In the genomic region with DNA sequence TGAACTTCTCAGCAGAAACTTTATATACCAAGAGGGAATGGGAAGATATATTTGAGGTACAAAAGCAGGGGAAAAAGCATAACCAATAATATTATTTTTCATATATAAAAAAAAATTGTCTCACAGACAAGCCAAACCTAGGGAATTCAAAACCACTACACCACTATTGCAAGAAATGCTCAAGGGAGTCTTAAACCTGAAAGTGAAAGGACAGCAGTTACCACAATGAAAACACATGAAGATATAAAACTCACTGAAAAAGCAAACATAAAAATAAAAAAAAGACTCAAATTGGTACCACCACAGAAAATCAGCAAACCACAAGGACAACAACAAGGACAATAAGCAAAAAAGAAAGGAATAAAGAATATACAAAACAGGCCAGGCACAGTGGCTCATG, we compare ENCODE assay signal across 22 cellular contexts.
DNase-seq lines count a peak whose midpoint lies in the region; ATAC-seq, FAIRE-seq and TF ChIP-seq lines count a peak whose summit lies in the region.
"Had no signal": no experiment of that assay in that cellular context is flagged by ENCODE, and none has a peak within 500 bp of the region (broad histone marks: within the 10 kb centered on the region; RNA-seq: fewer than 3 reads in every experiment).

No MANE protein-coding gene starts in this region.

- H3K9ac ChIP-seq in DND-41 (ENCODE audit: low read depth, low read length) (no peak overlapping the region), GM12878 (ENCODE audit: control insufficient read depth, insufficient read depth, low read length) (no peak overlapping the region)

- no peaks in the 10 kb centered on the region for H3K27me3 Mint-ChIP-seq in activated CD4-positive, alpha-beta T cell treated with anti-CD3 and anti-CD28 coated beads, Interleukin-2, amount 10 ng/mL, durations not matched to agents 7 days and 5 days
- H3K27me3 Mint-ChIP-seq in activated CD4-positive, alpha-beta T cell treated with anti-CD3 and anti-CD28 coated beads, Interleukin-2, amount 10 ng/mL, durations not matched to agents 24 days and 14 days = no peaks in the 10 kb centered on the region
- H3K27me3 Mint-ChIP-seq: IgD-negative memory B cell had no signal

- intact Hi-C loops in activated CD4-positive, alpha-beta T cell treated with anti-CD3 and anti-CD28 coated beads, Interleukin-2, amount 10 ng/mL, durations not matched to agents 24 days and 14 days (cut with micrococcal nuclease) = no loop called here
- intact Hi-C loops in GM12878 (cut with micrococcal nuclease; ENCODE audit: unreplicated experiment) = no loop called here

- H3K79me2 ChIP-seq in DND-41 (ENCODE audit: insufficient read depth, low read length) (peaks cover 3% of the 10 kb centered on the region; the same call in 1 of the 2 replicates), GM12878 (ENCODE audit: control insufficient read depth, insufficient read depth, low read length) (no peaks in the 10 kb centered on the region)

- TF ChIP-seq EP300 in GM12878 (IDR thresholded peaks at IDR 0.05; ENCODE audit: borderline replicate concordance in 1 of 2, control insufficient read depth in 1 of 2, low read depth in 2 of 2, low read length in 2 of 2) = no peak

- H3K4me1 ChIP-seq in DND-41 (ENCODE audit: insufficient read depth, low read length) = peaks cover 42% of the 10 kb centered on the region
- H3K4me1 ChIP-seq in GM12878 (ENCODE audit: control insufficient read depth, insufficient read depth, low read length) = no peaks in the 10 kb centered on the region

- peaks cover 17% of the 10 kb centered on the region for H3K9me3 Mint-ChIP-seq in activated CD4-positive, alpha-beta T cell treated with anti-CD3 and anti-CD28 coated beads, Interleukin-2, amount 10 ng/mL, durations not matched to agents 7 days and 5 days
- peaks cover 29% of the 10 kb centered on the region for H3K9me3 Mint-ChIP-seq in activated CD4-positive, alpha-beta T cell treated with anti-CD3 and anti-CD28 coated beads, Interleukin-2, amount 10 ng/mL, durations not matched to agents 24 days and 14 days

- SMC1A ChIA-PET in GM12878 (lab: Charles Lee; ENCODE audit: uncharacterized antibody, unreplicated experiment) = no interaction called here

- in situ Hi-C loops in GM12878 (cut with MboI) = no loop called here

- TF ChIP-seq CTCF in DND-41 (IDR thresholded peaks at IDR 0.05; ENCODE audit: borderline replicate concordance, extremely low read depth, low read length, poor library complexity, severe bottlenecking) (no peak), GM12878 (IDR thresholded peaks at IDR 0.05 in 2 of 3, conservative IDR thresholded peaks at IDR 0.05 in 1 of 3; ENCODE audit: control insufficient read depth in 2 of 3, extremely low read depth in 1 of 3, insufficient read depth in 1 of 3, low read depth in 3 of 3, low read length in 3 of 3) (no peak)

- RAD21 ChIA-PET in GM12878 (lab: Charles Lee; ENCODE audit: unreplicated experiment) = no interaction called here

- TF ChIP-seq RAD21 in GM12878 (IDR thresholded peaks at IDR 0.05; ENCODE audit: insufficient read depth, low read depth, low read length) = no peak

- H3K9me3 ChIP-seq in DND-41 (ENCODE audit: insufficient read depth, low read length, severe bottlenecking) = no peaks in the 10 kb centered on the region
- H3K9me3 ChIP-seq in GM12878 (replicated peaks; ENCODE audit: control insufficient read depth, insufficient read depth, low read length) = no peaks in the 10 kb centered on the region; the same call in 2 of the 3 replicates

- TF ChIP-seq POLR2A in GM12878 (IDR thresholded peaks at IDR 0.05; ENCODE audit: low read depth, low read length) = no peak

- H3K36me3 Mint-ChIP-seq in activated CD4-positive, alpha-beta T cell treated with anti-CD3 and anti-CD28 coated beads, Interleukin-2, amount 10 ng/mL, durations not matched to agents 7 days and 5 days (ENCODE audit: low read depth) = peaks cover 14% of the 10 kb centered on the region
- H3K36me3 Mint-ChIP-seq in activated CD4-positive, alpha-beta T cell treated with anti-CD3 and anti-CD28 coated beads, Interleukin-2, amount 10 ng/mL, durations not matched to agents 24 days and 14 days (ENCODE audit: low read depth) = peaks cover 15% of the 10 kb centered on the region

- FAIRE-seq in GM12878 (lab: Jason Lieb, UNC) = no peak
- FAIRE-seq: G401.6, GM12891, GM18507, HTR-8/SVneo had no signal

- DNase-seq in activated CD4-positive, alpha-beta T cell treated with anti-CD3 and anti-CD28 coated beads, Interleukin-2, amount 10 ng/mL, durations not matched to agents 7 days and 5 days = no peak
- no peak for DNase-seq in activated CD4-positive, alpha-beta T cell treated with anti-CD3 and anti-CD28 coated beads, Interleukin-2, amount 10 ng/mL, durations not matched to agents 24 days and 14 days
- DNase-seq in DND-41 (no peak), GM12878 (ENCODE audit: low read depth, low spot score) (no peak), kidney glomerular epithelial cell (lab: John Stamatoyannopoulos, UW) (no peak), NCI-H345 treated with DMSO at 0.1 percent for 48 hours (lab: John Stamatoyannopoulos, UW; ENCODE audit: unreplicated experiment) (no peak)
- peak; percentile 38 for DNase-seq in Jurkat, Clone E6-1 (ENCODE audit: low read depth, low spot score)
- DNase-seq: 8988T; CD8-positive, alpha-beta T cell; DMS79 treated with DMSO at 0.1 percent for 48 hours; NCI-H1092 treated with DMSO at 0.1 percent for 48 hours; NCI-H2081 treated with DMSO at 0.1 percent for 48 hours; NCI-H524; SW 1271 had no signal

- H3K27ac Mint-ChIP-seq in activated CD4-positive, alpha-beta T cell treated with anti-CD3 and anti-CD28 coated beads, Interleukin-2, amount 10 ng/mL, durations not matched to agents 7 days and 5 days = peak overlapping the region; percentile 87
- no peak overlapping the region for H3K27ac Mint-ChIP-seq in activated CD4-positive, alpha-beta T cell treated with anti-CD3 and anti-CD28 coated beads, Interleukin-2, amount 10 ng/mL, durations not matched to agents 24 days and 14 days
- H3K27ac Mint-ChIP-seq: CD8-positive, alpha-beta T cell; IgD-negative memory B cell had no signal

- H4K20me1 ChIP-seq in DND-41 (ENCODE audit: insufficient read depth, low read length) (no peaks in the 10 kb centered on the region), GM12878 (ENCODE audit: control insufficient read depth, insufficient read depth) (no peaks in the 10 kb centered on the region)

- H3K4me2 ChIP-seq in DND-41 (ENCODE audit: insufficient read depth, low read length) = peak overlapping the region; percentile 57; the same call in 1 of the 2 replicates
- no peak overlapping the region for H3K4me2 ChIP-seq in GM12878 (ENCODE audit: control insufficient read depth, insufficient read depth)

- peaks cover 16% of the 10 kb centered on the region for H3K4me1 Mint-ChIP-seq in activated CD4-positive, alpha-beta T cell treated with anti-CD3 and anti-CD28 coated beads, Interleukin-2, amount 10 ng/mL, durations not matched to agents 7 days and 5 days
- H3K4me1 Mint-ChIP-seq in activated CD4-positive, alpha-beta T cell treated with anti-CD3 and anti-CD28 coated beads, Interleukin-2, amount 10 ng/mL, durations not matched to agents 24 days and 14 days = peaks cover 8% of the 10 kb centered on the region
- H3K4me1 Mint-ChIP-seq: IgD-negative memory B cell had no signal

- H3K27ac ChIP-seq in DND-41 (ENCODE audit: low read length) (peak overlapping the region; percentile 64; the same call in 1 of the 2 replicates), GM12878 (ENCODE audit: control insufficient read depth, insufficient read depth) (no peak overlapping the region)
- H3K27ac ChIP-seq: HL-60 had no signal

- peaks cover 19% of the 10 kb centered on the region for H3K36me3 ChIP-seq in DND-41 (ENCODE audit: insufficient read depth, low read length)
- no peaks in the 10 kb centered on the region for H3K36me3 ChIP-seq in GM12878 (ENCODE audit: control insufficient read depth in 2 of 2, insufficient read depth in 2 of 2, low read length in 1 of 2)

- H3K4me3 Mint-ChIP-seq in activated CD4-positive, alpha-beta T cell treated with anti-CD3 and anti-CD28 coated beads, Interleukin-2, amount 10 ng/mL, durations not matched to agents 7 days and 5 days = peak overlapping the region; percentile 31
- no peak overlapping the region for H3K4me3 Mint-ChIP-seq in activated CD4-positive, alpha-beta T cell treated with anti-CD3 and anti-CD28 coated beads, Interleukin-2, amount 10 ng/mL, durations not matched to agents 24 days and 14 days
- H3K4me3 Mint-ChIP-seq: CD8-positive, alpha-beta T cell had no signal

- ATAC-seq in DND-41 (ENCODE audit: insufficient read depth, low read depth) (peak; percentile 85), GM12878 (peak; percentile 50; the same call in 2 of the 3 replicates), HG03280 (IDR thresholded peaks at IDR 0.05; ENCODE audit: unreplicated experiment) (no peak)
- ATAC-seq: CD8-positive, alpha-beta T cell; Panc1 had no signal

- CTCF ChIA-PET in activated CD4-positive, alpha-beta T cell treated with anti-CD3 and anti-CD28 coated beads, Interleukin-2, amount 10 ng/mL, durations not matched to agents 7 days and 5 days (lab: Charles Lee) = no interaction called here
- CTCF ChIA-PET in GM12878 (lab: Yijun Ruan, JAX) = no interaction called here

- BruUV-seq in GM12878 (replicated peaks; lab: Mats Ljungman, UMichigan) = no TSS peak

- H2AFZ ChIP-seq in DND-41 (ENCODE audit: low read depth, low read length) (no peak overlapping the region), GM12878 (ENCODE audit: control insufficient read depth, low read depth, low read length) (no peak overlapping the region)

- POLR2A ChIA-PET in activated CD4-positive, alpha-beta T cell treated with anti-CD3 and anti-CD28 coated beads, Interleukin-2, amount 10 ng/mL, durations not matched to agents 7 days and 5 days (lab: Charles Lee) = no interaction called here
- POLR2A ChIA-PET in GM12878 (lab: Charles Lee) = no interaction called here

- H3K4me3 ChIP-seq in DND-41 (ENCODE audit: low read depth in 1 of 2, low read length in 2 of 2) (no peak overlapping the region), GM12878 (no peak overlapping the region)
- no peak overlapping the region for H3K4me3 ChIP-seq in Jurkat, Clone E6-1 (ENCODE audit: low read length)

- H3K27me3 ChIP-seq in DND-41 (ENCODE audit: insufficient read depth, low read length, poor library complexity) (no peaks in the 10 kb centered on the region), GM12878 (replicated peaks in 1 of 2; ENCODE audit: control insufficient read depth in 2 of 2, insufficient read depth in 2 of 2, low read length in 1 of 2) (no peaks in the 10 kb centered on the region)

TF ChIP-seq in GM12878, 131 proteins besides CTCF, POLR2A, EP300 and RAD21 (continues in another document):
- TF ChIP-seq SUZ12 (IDR thresholded peaks at IDR 0.05; ENCODE audit: unreplicated experiment) = no peak
- no peak for TF ChIP-seq POU2F2 (IDR thresholded peaks at IDR 0.05; ENCODE audit: borderline replicate concordance, low read depth, low read length)
